9 cellular contexts compared by ENCODE assay signal in the genomic region with DNA sequence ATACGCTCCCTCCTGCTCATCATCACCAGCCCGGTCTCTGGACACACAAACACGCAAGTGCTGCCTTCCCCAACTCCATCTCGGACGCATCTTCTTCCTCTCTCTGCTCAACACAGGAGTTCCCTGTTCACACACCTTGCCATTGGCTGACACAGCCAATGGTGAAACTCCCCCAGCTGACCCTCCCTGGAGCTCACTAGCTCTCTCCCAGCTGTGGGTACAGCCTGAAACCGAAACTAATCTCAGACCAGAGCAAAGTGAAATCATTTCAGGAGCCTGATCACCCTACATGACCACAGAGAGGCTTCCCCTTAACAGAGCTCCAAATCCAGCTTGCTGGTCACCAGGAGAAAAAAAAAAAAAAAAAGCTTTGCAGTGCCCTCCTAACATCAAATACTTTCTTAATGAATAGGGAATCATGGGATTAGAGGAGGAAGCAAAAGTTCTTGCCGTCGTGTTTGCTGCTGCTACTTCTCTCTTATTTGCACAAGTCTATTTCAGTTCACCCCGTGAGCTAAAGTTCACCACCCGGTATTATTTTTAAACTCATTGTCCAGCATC. TPM values are rescaled to one million over a fixed set of nuclear protein-coding genes. Genes with fewer than 3 reads are reported as not detected.
DNase-seq lines count a peak whose midpoint lies in the region; ATAC-seq and TF ChIP-seq lines count a peak whose summit lies in the region.
"Had no signal": no experiment of that assay in that cellular context is flagged by ENCODE, and none has a peak within 500 bp of the region (broad histone marks: within the 10 kb centered on the region; RNA-seq: fewer than 3 reads in every experiment).

No MANE protein-coding gene starts in this region.

- H3K9ac ChIP-seq in mesendoderm (ENCODE audit: low read length), result no peak overlapping the region

- POLR2A ChIA-PET in T-cell (lab: Charles Lee), result interaction anchor here (0.5 to 0.9 kb wide), 3 partner anchors 59 to 301 kb away, joined by 3 to 4 read pairs (median 3); no protein-coding TSS in a partner anchor

- H2AK5ac ChIP-seq in mesendoderm (ENCODE audit: low read length), result peak overlapping the region; percentile 12

- H3K23ac ChIP-seq in mesendoderm (ENCODE audit: low read length), result no peak overlapping the region

- no peak for TF ChIP-seq CTCF in type B pancreatic cell (conservative IDR thresholded peaks at IDR 0.05)

- peak; percentile 45 for DNase-seq in DMS 273 (lab: John Stamatoyannopoulos, UW; ENCODE audit: unreplicated experiment)
- no peak for DNase-seq in DMS 273 treated with DMSO at 0.1 percent for 48 hours (lab: John Stamatoyannopoulos, UW)
- peak in 23 of 34 experiments; percentile 2 to 48 (median 15) for DNase-seq in T-cell
- DNase-seq in dermis blood vessel endothelial cell, result peak; percentile 63
- DNase-seq in mesendoderm, result no peak
- DNase-seq in type B pancreatic cell (ENCODE audit: extremely low spot score, unreplicated experiment), result no peak

- no peak overlapping the region for H3K56ac ChIP-seq in mesendoderm (ENCODE audit: low read length)

- H3K4me3 Mint-ChIP-seq in IgD-negative memory B cell (peak overlapping the region; percentile 57 to 91 (median 86)), T-cell (peak overlapping the region; percentile 80 to 87 (median 82)), type B pancreatic cell (peak overlapping the region; percentile 67)

- H3K79me1 ChIP-seq in mesendoderm (ENCODE audit: low read length), result peaks cover 5% of the 10 kb centered on the region

- H2BK15ac ChIP-seq in mesendoderm (replicated peaks; ENCODE audit: low read depth), result no peak overlapping the region

- H3K4me1 Mint-ChIP-seq in IgD-negative memory B cell (peaks cover 32 to 44% (median 36%) of the 10 kb centered on the region in 3 donors), T-cell (peaks cover 26 to 42% (median 39%) of the 10 kb centered on the region in 3 donors), type B pancreatic cell (ENCODE audit: unreplicated experiment) (peaks cover 62% of the 10 kb centered on the region)

- peaks cover 8% of the 10 kb centered on the region for H3K79me2 ChIP-seq in mesendoderm (ENCODE audit: control insufficient read depth, insufficient read depth, low read length)

- H3K27ac Mint-ChIP-seq in IgD-negative memory B cell, result peak overlapping the region in 2 of 3 donors; percentile 60 to 84
- H3K27ac Mint-ChIP-seq in T-cell, result peak overlapping the region; percentile 56 to 76
- H3K27ac Mint-ChIP-seq in type B pancreatic cell, result peak overlapping the region; percentile 91

- H3K36me3 Mint-ChIP-seq in IgD-negative memory B cell (no peaks in the 10 kb centered on the region), T-cell (no peaks in the 10 kb centered on the region), type B pancreatic cell (no peaks in the 10 kb centered on the region)

- H4K8ac ChIP-seq in mesendoderm (ENCODE audit: low read depth, low read length), result no peak overlapping the region

- H3K4me2 ChIP-seq in mesendoderm (ENCODE audit: low read length), result no peak overlapping the region

- H3K36me3 ChIP-seq in mesendoderm (ENCODE audit: control insufficient read depth, insufficient read depth, low read length), result no peaks in the 10 kb centered on the region

- no peak overlapping the region for H3K4me3 ChIP-seq in mesendoderm (ENCODE audit: low read length)

- no peak overlapping the region for H2BK5ac ChIP-seq in mesendoderm (ENCODE audit: low read length)

- H3K4me1 ChIP-seq in mesendoderm (ENCODE audit: control insufficient read depth, low read depth, low read length), result peaks cover 14% of the 10 kb centered on the region

- ATAC-seq in GM21786 (IDR thresholded peaks at IDR 0.05; ENCODE audit: unreplicated experiment) (peak; percentile 79), T-cell (replicated peaks in 1 of 4) (peak; percentile 57 to 90 (median 78))

- no CpG with 5 or more reads among the region's 10 CpGs for whole genome bisulfite sequencing in mesendoderm (ENCODE audit: extremely low coverage, insufficient coverage, low lambda C conversion rate)

- no peak overlapping the region for H3K4ac ChIP-seq in mesendoderm (ENCODE audit: low read depth, low read length)

- H3K27me3 Mint-ChIP-seq in IgD-negative memory B cell (peaks cover 51% of the 10 kb centered on the region), T-cell (no peaks in the 10 kb centered on the region), type B pancreatic cell (no peaks in the 10 kb centered on the region)

- H3K9me3 Mint-ChIP-seq in IgD-negative memory B cell (peaks cover 0 to 2% (median 0%) of the 10 kb centered on the region in 3 donors), T-cell (no peaks in the 10 kb centered on the region), type B pancreatic cell (no peaks in the 10 kb centered on the region)

- H2BK120ac ChIP-seq in mesendoderm (ENCODE audit: low read depth, low read length), result no peak overlapping the region

- H3K27ac ChIP-seq in mesendoderm (ENCODE audit: low read depth, low read length), result no peak overlapping the region
- H3K27ac ChIP-seq: 22Rv1 had no signal

- CTCF ChIA-PET in T-cell (lab: Charles Lee), result interaction anchor here (0.6 to 1.2 kb wide), 9 partner anchors 9 to 874 kb away, joined by 3 to 12 read pairs (median 4); a partner anchor contains a TSS

- H3K27me3 ChIP-seq in mesendoderm (ENCODE audit: insufficient read depth, low read length, poor library complexity), result no peaks in the 10 kb centered on the region

- H4K5ac ChIP-seq in mesendoderm (ENCODE audit: low read length), result no peak overlapping the region

- H3K18ac ChIP-seq in mesendoderm (ENCODE audit: low read length), result no peak overlapping the region

RNA-seq across cellular contexts. Expression of a gene that starts 8.3 kb away (rescaled TPM):
- polyA plus RNA-seq in IgD-negative memory B cell, result not detected
- total RNA-seq in T-cell (1 to 10 TPM in 1 of 5 donors, under 1 TPM in 3, not detected in 1; 0.33 to 1.4 (median 0.74) TPM), dermis blood vessel endothelial cell (6.5 and 6.8 TPM in 2 replicates), type B pancreatic cell (ENCODE audit: low replicate concordance) (29.8 and 31.3 TPM in 2 replicates)
- polyA plus RNA-seq in mesendoderm (2013, experiment 1 of 2), result 7.0 TPM
- polyA plus RNA-seq in mesendoderm (2013, experiment 2 of 2), result 7.6 TPM

RNA-seq across cellular contexts. Expression of a gene that starts 41.2 kb away (rescaled TPM):
- polyA plus RNA-seq in IgD-negative memory B cell, result 38.3 TPM
- 10 to 100 TPM; 43.1 to 68.1 (median 63.8) TPM for total RNA-seq in T-cell
- total RNA-seq in dermis blood vessel endothelial cell, result 30.8 and 36.4 TPM in 2 replicates
- 43.9 TPM for polyA plus RNA-seq in mesendoderm (2013, experiment 1 of 2)
- polyA plus RNA-seq in mesendoderm (2013, experiment 2 of 2), result 44.0 TPM
- total RNA-seq in type B pancreatic cell (ENCODE audit: low replicate concordance), result 53.3 and 73.2 TPM in 2 replicates

Comparison
In these comparisons a context has a peak if more than half of its experiments do, and no peak if none do; other contexts are left out.
1. DNase-seq: peak in DMS 273 (single experiment), T-cell (23 of 34) and dermis blood vessel endothelial cell (single experiment); none in DMS 273 treated with DMSO at 0.1 percent for 48 hours (single experiment), mesendoderm (single experiment) and type B pancreatic cell (single experiment).
2. Peak in every context shown above with its lines, with median percentiles within 50 percentile points of each other: H3K27ac Mint-ChIP-seq and H3K4me3 Mint-ChIP-seq.